ENCODE assay signal across 14 cellular contexts in genomic region chr11:36326524-36327419, GRCh38. TPM values are rescaled to one million over a fixed set of nuclear protein-coding genes. Genes with fewer than 3 reads are reported as not detected.
DNase-seq lines count a peak whose midpoint lies in the region; ATAC-seq, FAIRE-seq and TF ChIP-seq lines count a peak whose summit lies in the region.
"Had no signal": no experiment of that assay in that cellular context is flagged by ENCODE, and none has a peak within 500 bp of the region (broad histone marks: within the 10 kb centered on the region; RNA-seq: fewer than 3 reads in every experiment).

No MANE protein-coding gene starts in this region.

- no peak for TF ChIP-seq POLR2A in upper lobe of left lung (IDR thresholded peaks at IDR 0.05)

- intact Hi-C loops in activated naive CD4-positive, alpha-beta T cell treated with anti-CD3 and anti-CD28 coated beads for 36 hours (cut with micrococcal nuclease), result no loop called here

- no peak overlapping the region for H3K9ac ChIP-seq in astrocyte (ENCODE audit: low read length)

- peak; percentile 87 for ATAC-seq in GM19351 (IDR thresholded peaks at IDR 0.05; ENCODE audit: unreplicated experiment)
- peak; percentile 87 for ATAC-seq in HG02973 (IDR thresholded peaks at IDR 0.05; ENCODE audit: unreplicated experiment)
- no peak for ATAC-seq in GM18873 (IDR thresholded peaks at IDR 0.05; ENCODE audit: low FRiP score, unreplicated experiment)
- no peak for ATAC-seq in upper lobe of left lung (ENCODE audit: low FRiP score in 2 of 2)

- H3K4me3 ChIP-seq in astrocyte (ENCODE audit: insufficient read depth, low read depth, low read length), result no peak overlapping the region
- H3K4me3 ChIP-seq in upper lobe of left lung, result no peak overlapping the region
- H3K4me3 ChIP-seq: right atrium auricular region had no signal

- no peak overlapping the region for H3K27ac ChIP-seq in astrocyte (ENCODE audit: low read depth, low read length)
- no peak overlapping the region for H3K27ac ChIP-seq in upper lobe of left lung
- H3K27ac ChIP-seq: right atrium auricular region had no signal

- H3K4me2 ChIP-seq in astrocyte (ENCODE audit: low read length), result no peak overlapping the region

- peaks cover 4% of the 10 kb centered on the region for H3K9me3 Mint-ChIP-seq in astrocyte (ENCODE audit: unreplicated experiment)
- no peaks in the 10 kb centered on the region for H3K9me3 Mint-ChIP-seq in activated naive CD4-positive, alpha-beta T cell treated with anti-CD3 and anti-CD28 coated beads for 36 hours
- H3K9me3 Mint-ChIP-seq: T-helper 1 cell treated with Interleukin-12 subunit alpha and Interleukin-12 subunit beta and Interleukin-4 antibody, amounts not matched to agents 30 μg/mL and 1 μg/mL, for 36 hours had no signal

- peak; percentile 41 for FAIRE-seq in astrocyte (lab: Jason Lieb, UNC)

- no peaks in the 10 kb centered on the region for H4K20me1 ChIP-seq in astrocyte (ENCODE audit: insufficient read depth, low read length)

- H3K27me3 ChIP-seq in astrocyte (ENCODE audit: insufficient read depth, low read length) (peaks cover 2% of the 10 kb centered on the region), upper lobe of left lung (no peaks in the 10 kb centered on the region)
- H3K27me3 ChIP-seq: right atrium auricular region had no signal

- H3K79me2 ChIP-seq in astrocyte (ENCODE audit: insufficient read depth, low read length), result no peaks in the 10 kb centered on the region

- WGBS in upper lobe of left lung, 2 donors, result 56 to 63% methylated on average over 3 of the region's 3 CpGs

- H3K4me3 Mint-ChIP-seq in astrocyte (ENCODE audit: unreplicated experiment), result no peak overlapping the region
- no peak overlapping the region for H3K4me3 Mint-ChIP-seq in activated naive CD4-positive, alpha-beta T cell treated with anti-CD3 and anti-CD28 coated beads for 36 hours
- H3K4me3 Mint-ChIP-seq: T-helper 1 cell treated with Interleukin-12 subunit alpha and Interleukin-12 subunit beta and Interleukin-4 antibody, amounts not matched to agents 30 μg/mL and 1 μg/mL, for 36 hours had no signal

- DNase-seq in CD1c-positive myeloid dendritic cell (ENCODE audit: extremely low spot score) (peak; percentile 9), astrocyte (ENCODE audit: low read depth) (no peak), upper lobe of left lung (no peak)
- DNase-seq in activated naive CD4-positive, alpha-beta T cell treated with anti-CD3 and anti-CD28 coated beads for 36 hours, result no peak
- DNase-seq in stimulated activated CD4-positive, alpha-beta T cell treated with anti-CD3 and anti-CD28 coated beads, Interleukin-2, amount 100 ng/mL, for 24 hours, result no peak
- DNase-seq: amygdala; effector CD4-positive, alpha-beta T cell; head of caudate nucleus; NCI-H1436 had no signal

- H3K36me3 Mint-ChIP-seq in astrocyte (ENCODE audit: low read depth, unreplicated experiment), result peaks cover 2% of the 10 kb centered on the region
- H3K36me3 Mint-ChIP-seq in activated naive CD4-positive, alpha-beta T cell treated with anti-CD3 and anti-CD28 coated beads for 36 hours (ENCODE audit: low read depth), result no peaks in the 10 kb centered on the region

- CTCF ChIA-PET in activated naive CD4-positive, alpha-beta T cell treated with anti-CD3 and anti-CD28 coated beads for 36 hours (lab: Charles Lee), result no interaction called here

- H2AFZ ChIP-seq in astrocyte (ENCODE audit: low read depth, low read length), result no peak overlapping the region

- H3K27ac Mint-ChIP-seq in astrocyte (ENCODE audit: unreplicated experiment), result no peak overlapping the region
- H3K27ac Mint-ChIP-seq in activated naive CD4-positive, alpha-beta T cell treated with anti-CD3 and anti-CD28 coated beads for 36 hours, result no peak overlapping the region
- H3K27ac Mint-ChIP-seq: T-helper 1 cell treated with Interleukin-12 subunit alpha and Interleukin-12 subunit beta and Interleukin-4 antibody, amounts not matched to agents 30 μg/mL and 1 μg/mL, for 36 hours had no signal

- no peaks in the 10 kb centered on the region for H3K9me3 ChIP-seq in astrocyte (ENCODE audit: insufficient read depth, low read depth, low read length)
- H3K9me3 ChIP-seq in upper lobe of left lung, result no peaks in the 10 kb centered on the region
- H3K9me3 ChIP-seq: right atrium auricular region had no signal

- TF ChIP-seq EP300 in upper lobe of left lung (IDR thresholded peaks at IDR 0.05), result no peak

- no peaks in the 10 kb centered on the region for H3K36me3 ChIP-seq in astrocyte (ENCODE audit: insufficient read depth, low read length)
- H3K36me3 ChIP-seq in upper lobe of left lung, result no peaks in the 10 kb centered on the region
- H3K36me3 ChIP-seq: right atrium auricular region had no signal

- no peak for TF ChIP-seq CTCF in astrocyte (IDR thresholded peaks at IDR 0.05; ENCODE audit: insufficient read depth, low read depth, low read length)
- TF ChIP-seq CTCF in upper lobe of left lung (IDR thresholded peaks at IDR 0.05), result no peak

- H3K4me1 ChIP-seq in astrocyte (ENCODE audit: insufficient read depth, low read length), result peaks cover 9% of the 10 kb centered on the region
- H3K4me1 ChIP-seq in upper lobe of left lung, result no peaks in the 10 kb centered on the region
- H3K4me1 ChIP-seq: right atrium auricular region had no signal

- no peaks in the 10 kb centered on the region for H3K27me3 Mint-ChIP-seq in astrocyte (ENCODE audit: low read depth, unreplicated experiment)
- peaks cover 10% of the 10 kb centered on the region for H3K27me3 Mint-ChIP-seq in activated naive CD4-positive, alpha-beta T cell treated with anti-CD3 and anti-CD28 coated beads for 36 hours (ENCODE audit: low read depth)

- peaks cover 8% of the 10 kb centered on the region for H3K4me1 Mint-ChIP-seq in astrocyte (ENCODE audit: low read depth, unreplicated experiment)
- peaks cover 11% of the 10 kb centered on the region for H3K4me1 Mint-ChIP-seq in activated naive CD4-positive, alpha-beta T cell treated with anti-CD3 and anti-CD28 coated beads for 36 hours (ENCODE audit: low read depth)

RNA-seq across cellular contexts. Expression of gene PRR5L, which starts 30.7 kb away (rescaled TPM):
- total RNA-seq in astrocyte (55.6 and 56.0 TPM in 2 replicates), upper lobe of left lung (10 to 100 TPM; 18.9 to 40.5 (median 27.6) TPM)
- 10 to 100 TPM; 11.2 to 13.1 TPM for total RNA-seq in activated naive CD4-positive, alpha-beta T cell treated with anti-CD3 and anti-CD28 coated beads for 36 hours

RNA-seq across cellular contexts. Expression of gene COMMD9, which starts 37.5 kb away (rescaled TPM):
- total RNA-seq in astrocyte (77.6 and 78.4 TPM in 2 replicates), upper lobe of left lung (10 to 100 TPM; 23.1 to 84.3 (median 49.9) TPM)
- 10 to 100 TPM; 28.9 to 30.9 TPM for total RNA-seq in activated naive CD4-positive, alpha-beta T cell treated with anti-CD3 and anti-CD28 coated beads for 36 hours

Comparison
In these comparisons a context has a peak if more than half of its experiments do, and no peak if none do; other contexts are left out.
1. ATAC-seq: peak in GM19351 (single experiment) and HG02973 (single experiment); none in GM18873 (single experiment) and upper lobe of left lung (0 of 2).